In genomic region chr9:135283621-135284020, GRCh38 we compare ENCODE assay signal across 19 cellular contexts.
"Had no signal": no experiment of that assay in that cellular context is flagged by ENCODE, and none has a peak within 500 bp of the region (broad histone marks: within the 10 kb centered on the region; RNA-seq: fewer than 3 reads in every experiment).

No MANE protein-coding gene starts in this region.

- H2AFZ ChIP-seq: parathyroid adenoma had no signal

- H3K9ac ChIP-seq: parathyroid adenoma had no signal

- H3K27me3 Mint-ChIP-seq: memory B cell; stimulated activated naive CD8-positive, alpha-beta T cell treated with anti-CD3 and anti-CD28 coated beads, Interleukin-15, Interleukin-2, amounts not matched to agents 100 ng/mL and 50 ng/mL, for 24 hours had no signal

- H3K9me3 ChIP-seq: esophagus squamous epithelium, spleen, thoracic aorta, tibial nerve, upper lobe of left lung had no signal

- H3K36me3 ChIP-seq: esophagus squamous epithelium, spleen, thoracic aorta, tibial nerve, upper lobe of left lung had no signal

- H3K36me3 Mint-ChIP-seq: memory B cell; natural killer cell; stimulated activated naive B cell treated with anti-CD40 and anti-IgM and Interleukin-4, amounts not matched to agents 10 μg/mL and 1 μg/mL and 100 μg/mL, for 72 hours had no signal

- H3K27ac ChIP-seq: esophagus squamous epithelium, parathyroid adenoma, skin epidermis, spleen, thoracic aorta, tibial nerve, upper lobe of left lung had no signal

- H3K9me3 Mint-ChIP-seq: neural crest cell; stimulated activated naive CD8-positive, alpha-beta T cell treated with anti-CD3 and anti-CD28 coated beads, Interleukin-15, Interleukin-2, amounts not matched to agents 100 ng/mL and 50 ng/mL, for 24 hours had no signal

- DNase-seq: cortex of kidney; effector memory CD8-positive, alpha-beta T cell; erythroblast; esophagus squamous epithelium; hypothalamus; natural killer cell; spleen; stimulated activated naive B cell treated with anti-CD40 and anti-IgM and Interleukin-4, amounts not matched to agents 10 μg/mL and 1 μg/mL and 100 μg/mL, for 72 hours; upper lobe of left lung had no signal

- H3K27me3 ChIP-seq: upper lobe of left lung had no signal

- H3K4me3 ChIP-seq: esophagus squamous epithelium, lung, skin epidermis, spleen, thoracic aorta, tibial nerve, upper lobe of left lung had no signal

- ATAC-seq: effector memory CD8-positive, alpha-beta T cell; left lobe of liver; natural killer cell; stimulated activated naive B cell treated with anti-CD40 and anti-IgM and Interleukin-4, amounts not matched to agents 10 μg/mL and 1 μg/mL and 100 μg/mL, for 72 hours had no signal

- H3K4me1 ChIP-seq: spleen had no signal

- H3K4me3 Mint-ChIP-seq: effector memory CD8-positive, alpha-beta T cell; memory B cell; natural killer cell; neural crest cell; stimulated activated naive B cell treated with anti-CD40 and anti-IgM and Interleukin-4, amounts not matched to agents 10 μg/mL and 1 μg/mL and 100 μg/mL, for 72 hours; stimulated activated naive CD8-positive, alpha-beta T cell treated with anti-CD3 and anti-CD28 coated beads, Interleukin-15, Interleukin-2, amounts not matched to agents 100 ng/mL and 50 ng/mL, for 24 hours had no signal

- H3K79me2 ChIP-seq: parathyroid adenoma had no signal

- H3K4me1 Mint-ChIP-seq: natural killer cell; neural crest cell; stimulated activated naive B cell treated with anti-CD40 and anti-IgM and Interleukin-4, amounts not matched to agents 10 μg/mL and 1 μg/mL and 100 μg/mL, for 72 hours had no signal

- H3K27ac Mint-ChIP-seq: effector memory CD8-positive, alpha-beta T cell; memory B cell; natural killer cell; progenitor cell of endocrine pancreas; stimulated activated naive B cell treated with anti-CD40 and anti-IgM and Interleukin-4, amounts not matched to agents 10 μg/mL and 1 μg/mL and 100 μg/mL, for 72 hours; stimulated activated naive CD8-positive, alpha-beta T cell treated with anti-CD3 and anti-CD28 coated beads, Interleukin-15, Interleukin-2, amounts not matched to agents 100 ng/mL and 50 ng/mL, for 24 hours had no signal
